8 cellular contexts compared by ENCODE assay signal in the genomic region with DNA sequence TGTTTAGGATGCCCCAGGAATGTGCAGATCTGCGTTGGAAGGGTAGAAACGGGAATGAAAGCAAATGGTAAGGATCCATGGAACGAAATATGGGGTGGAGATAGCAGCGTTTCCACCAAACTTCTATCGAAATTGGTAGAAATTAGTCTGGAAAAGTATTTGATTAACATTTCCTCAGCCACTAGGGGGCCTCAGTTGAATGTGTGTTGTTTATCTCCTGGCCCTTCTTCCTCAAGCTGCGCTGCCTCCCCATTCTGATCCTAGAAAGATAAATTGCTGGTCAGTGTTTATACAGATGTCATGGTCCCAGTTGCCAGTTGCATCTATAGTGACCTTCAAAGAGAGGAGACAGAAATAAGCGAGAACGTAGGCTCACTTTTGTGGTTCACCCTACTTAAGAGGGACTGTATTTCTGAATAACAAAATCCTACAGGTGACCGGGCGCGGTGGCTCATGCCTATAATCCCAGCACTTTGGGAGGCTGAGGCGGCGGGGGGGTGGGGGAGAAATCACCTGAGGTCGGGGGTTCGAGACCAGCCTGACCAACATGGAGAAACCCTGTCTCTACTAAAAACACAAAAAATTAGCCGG.
A peak's percentile ranks its signal among the peaks of the same experiment; 100 is the strongest.
DNase-seq lines count a peak whose midpoint lies in the region; ATAC-seq and TF ChIP-seq lines count a peak whose summit lies in the region.

No MANE protein-coding gene starts in this region.

- TF ChIP-seq EP300 in Ishikawa (IDR thresholded peaks at IDR 0.05; ENCODE audit: borderline replicate concordance) = no peak
- no peak for TF ChIP-seq EP300 in transverse colon (IDR thresholded peaks at IDR 0.05; ENCODE audit: low read depth)

- H3K9me3 ChIP-seq in DND-41 (ENCODE audit: insufficient read depth, low read length, severe bottlenecking) = no peaks in the 10 kb centered on the region
- no peaks in the 10 kb centered on the region for H3K9me3 ChIP-seq in transverse colon

- TF ChIP-seq POLR2A in transverse colon (IDR thresholded peaks at IDR 0.05) = no peak

- no peak overlapping the region for H3K9ac ChIP-seq in DND-41 (ENCODE audit: low read depth, low read length)

- peak; percentile 29; the same call in 1 of the 2 replicates for TF ChIP-seq RAD21 in Ishikawa (IDR thresholded peaks at IDR 0.05; ENCODE audit: low read depth)

- in situ Hi-C loops in transverse colon (cut with MboI; ENCODE audit: low pct_ligation_motif_present in 1 of 4, low pct_unique_long_range_greater_than_20kb in 1 of 4, low sequenced_read_pairs in 3 of 4) = no loop called here

- peak; percentile 6 for DNase-seq in DND-41
- peak; percentile 53 for DNase-seq in RKO (ENCODE audit: low spot score)
- DNase-seq in foreskin keratinocyte = peak in 1 of 2 donors; percentile 26
- DNase-seq in transverse colon = peak; percentile 14
- DNase-seq in cortex of kidney (lab: John Stamatoyannopoulos, UW) = no peak

- WGBS in transverse colon (ENCODE audit: low coverage in 1 of 2), 2 donors = 39 to 71% methylated on average over 5 to 16 of the region's 16 CpGs

- H3K36me3 ChIP-seq in DND-41 (ENCODE audit: insufficient read depth, low read length) = no peaks in the 10 kb centered on the region
- no peaks in the 10 kb centered on the region for H3K36me3 ChIP-seq in transverse colon

- TF ChIP-seq CTCF in DND-41 (IDR thresholded peaks at IDR 0.05; ENCODE audit: borderline replicate concordance, extremely low read depth, low read length, poor library complexity, severe bottlenecking) = peak; percentile 53
- peak; percentile 72 for TF ChIP-seq CTCF in foreskin keratinocyte (conservative IDR thresholded peaks at IDR 0.05)
- TF ChIP-seq CTCF in transverse colon (IDR thresholded peaks at IDR 0.05) = peak; percentile 37 to 58 (median 49)

- ATAC-seq in DND-41 (ENCODE audit: insufficient read depth, low read depth) (no peak), foreskin keratinocyte (peak; percentile 32), GM18873 (IDR thresholded peaks at IDR 0.05; ENCODE audit: low FRiP score, unreplicated experiment) (no peak), HG02623 (IDR thresholded peaks at IDR 0.05; ENCODE audit: unreplicated experiment) (no peak)

- H3K27me3 ChIP-seq in DND-41 (ENCODE audit: insufficient read depth, low read length, poor library complexity) (no peaks in the 10 kb centered on the region), foreskin keratinocyte (no peaks in the 10 kb centered on the region), transverse colon (no peaks in the 10 kb centered on the region)

- H3K79me2 ChIP-seq in DND-41 (ENCODE audit: insufficient read depth, low read length) = no peaks in the 10 kb centered on the region

- no peak overlapping the region for H2AFZ ChIP-seq in DND-41 (ENCODE audit: low read depth, low read length)

- H3K4me2 ChIP-seq in DND-41 (ENCODE audit: insufficient read depth, low read length) = no peak overlapping the region

- intact Hi-C loops in transverse colon (cut with DNase I; ENCODE audit: low total_unique reads) = no loop called here

- H3K4me3 ChIP-seq in DND-41 (ENCODE audit: low read depth in 1 of 2, low read length in 2 of 2) = no peak overlapping the region
- H3K4me3 ChIP-seq in transverse colon = no peak overlapping the region

- H3K27ac ChIP-seq in DND-41 (ENCODE audit: low read length) (no peak overlapping the region), foreskin keratinocyte (no peak overlapping the region), transverse colon (no peak overlapping the region)

- H3K4me1 ChIP-seq in DND-41 (ENCODE audit: insufficient read depth, low read length) = no peaks in the 10 kb centered on the region
- peaks cover 4% of the 10 kb centered on the region for H3K4me1 ChIP-seq in foreskin keratinocyte
- no peaks in the 10 kb centered on the region for H3K4me1 ChIP-seq in transverse colon

- no peaks in the 10 kb centered on the region for H4K20me1 ChIP-seq in DND-41 (ENCODE audit: insufficient read depth, low read length)

TF ChIP-seq in Ishikawa, 13 proteins besides CTCF, POLR2A, EP300 and RAD21:
- TF ChIP-seq FOXM1 (IDR thresholded peaks at IDR 0.05; ENCODE audit: borderline replicate concordance, low read depth) (no peak), NFIC (IDR thresholded peaks at IDR 0.05) (no peak), ZBTB7A (IDR thresholded peaks at IDR 0.05; ENCODE audit: low read depth) (no peak), CEBPB (IDR thresholded peaks at IDR 0.05) (no peak), YY1 (IDR thresholded peaks at IDR 0.05; ENCODE audit: low read depth) (no peak), EGR1 (IDR thresholded peaks at IDR 0.05) (no peak), TAF1 (IDR thresholded peaks at IDR 0.05; ENCODE audit: low read depth) (no peak), CREB1 (IDR thresholded peaks at IDR 0.05; ENCODE audit: low read depth) (no peak), TCF12 (IDR thresholded peaks at IDR 0.05; ENCODE audit: low read depth) (no peak), TEAD4 (IDR thresholded peaks at IDR 0.05) (no peak)
- TF ChIP-seq, protein P1, sequence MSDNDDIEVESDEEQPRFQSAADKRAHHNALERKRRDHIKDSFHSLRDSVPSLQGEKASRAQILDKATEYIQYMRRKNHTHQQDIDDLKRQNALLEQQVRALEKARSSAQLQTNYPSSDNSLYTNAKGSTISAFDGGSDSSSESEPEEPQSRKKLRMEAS (IDR thresholded peaks at IDR 0.05) = no peak
- TF ChIP-seq, protein P2, sequence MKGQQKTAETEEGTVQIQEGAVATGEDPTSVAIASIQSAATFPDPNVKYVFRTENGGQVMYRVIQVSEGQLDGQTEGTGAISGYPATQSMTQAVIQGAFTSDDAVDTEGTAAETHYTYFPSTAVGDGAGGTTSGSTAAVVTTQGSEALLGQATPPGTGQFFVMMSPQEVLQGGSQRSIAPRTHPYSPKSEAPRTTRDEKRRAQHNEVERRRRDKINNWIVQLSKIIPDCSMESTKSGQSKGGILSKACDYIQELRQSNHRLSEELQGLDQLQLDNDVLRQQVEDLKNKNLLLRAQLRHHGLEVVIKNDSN (IDR thresholded peaks at IDR 0.05) = no peak
- TF ChIP-seq, protein P3, sequence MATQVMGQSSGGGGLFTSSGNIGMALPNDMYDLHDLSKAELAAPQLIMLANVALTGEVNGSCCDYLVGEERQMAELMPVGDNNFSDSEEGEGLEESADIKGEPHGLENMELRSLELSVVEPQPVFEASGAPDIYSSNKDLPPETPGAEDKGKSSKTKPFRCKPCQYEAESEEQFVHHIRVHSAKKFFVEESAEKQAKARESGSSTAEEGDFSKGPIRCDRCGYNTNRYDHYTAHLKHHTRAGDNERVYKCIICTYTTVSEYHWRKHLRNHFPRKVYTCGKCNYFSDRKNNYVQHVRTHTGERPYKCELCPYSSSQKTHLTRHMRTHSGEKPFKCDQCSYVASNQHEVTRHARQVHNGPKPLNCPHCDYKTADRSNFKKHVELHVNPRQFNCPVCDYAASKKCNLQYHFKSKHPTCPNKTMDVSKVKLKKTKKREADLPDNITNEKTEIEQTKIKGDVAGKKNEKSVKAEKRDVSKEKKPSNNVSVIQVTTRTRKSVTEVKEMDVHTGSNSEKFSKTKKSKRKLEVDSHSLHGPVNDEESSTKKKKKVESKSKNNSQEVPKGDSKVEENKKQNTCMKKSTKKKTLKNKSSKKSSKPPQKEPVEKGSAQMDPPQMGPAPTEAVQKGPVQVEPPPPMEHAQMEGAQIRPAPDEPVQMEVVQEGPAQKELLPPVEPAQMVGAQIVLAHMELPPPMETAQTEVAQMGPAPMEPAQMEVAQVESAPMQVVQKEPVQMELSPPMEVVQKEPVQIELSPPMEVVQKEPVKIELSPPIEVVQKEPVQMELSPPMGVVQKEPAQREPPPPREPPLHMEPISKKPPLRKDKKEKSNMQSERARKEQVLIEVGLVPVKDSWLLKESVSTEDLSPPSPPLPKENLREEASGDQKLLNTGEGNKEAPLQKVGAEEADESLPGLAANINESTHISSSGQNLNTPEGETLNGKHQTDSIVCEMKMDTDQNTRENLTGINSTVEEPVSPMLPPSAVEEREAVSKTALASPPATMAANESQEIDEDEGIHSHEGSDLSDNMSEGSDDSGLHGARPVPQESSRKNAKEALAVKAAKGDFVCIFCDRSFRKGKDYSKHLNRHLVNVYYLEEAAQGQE (IDR thresholded peaks at IDR 0.05; ENCODE audit: low read depth) = no peak
TF ChIP-seq in Ishikawa: peak in this region for 0.
